Comparison of ENCODE assay signal across 15 cellular contexts in the genomic region with DNA sequence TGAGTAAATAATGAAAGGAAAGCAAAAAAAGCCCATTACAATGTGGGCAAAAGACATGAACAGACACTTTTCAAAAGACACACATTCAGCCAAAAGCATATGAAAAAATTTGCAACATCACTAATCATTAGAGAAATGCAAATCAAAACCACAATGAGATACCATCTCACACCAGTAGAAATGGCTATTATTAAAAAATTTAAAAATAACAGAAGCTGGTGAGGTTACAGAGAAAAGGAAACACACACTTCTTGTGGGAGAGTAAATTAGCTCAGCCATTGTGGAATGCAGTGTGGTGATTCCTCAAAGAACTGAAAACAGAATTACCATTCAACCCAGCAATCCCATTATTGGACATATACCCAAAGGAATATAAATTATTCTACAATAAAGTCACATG.
"Had no signal": no experiment of that assay in that cellular context is flagged by ENCODE, and none has a peak within 500 bp of the region (broad histone marks: within the 10 kb centered on the region; RNA-seq: fewer than 3 reads in every experiment).

No MANE protein-coding gene starts in this region.

- H3K9me3 Mint-ChIP-seq: nephron progenitor cell had no signal

- H3K27ac ChIP-seq: colonic mucosa, foreskin keratinocyte, skin epidermis, stomach, thoracic aorta, transverse colon had no signal

- H3K4me3 Mint-ChIP-seq: naive thymus-derived CD4-positive, alpha-beta T cell; nephron progenitor cell had no signal

- H3K27me3 ChIP-seq: colonic mucosa, foreskin keratinocyte, stomach, transverse colon had no signal

- H3K27me3 Mint-ChIP-seq: naive thymus-derived CD4-positive, alpha-beta T cell had no signal

- H3K4me1 ChIP-seq: colonic mucosa, stomach, transverse colon had no signal

- H3K9me3 ChIP-seq: colonic mucosa, stomach, thoracic aorta, transverse colon had no signal

- DNase-seq: colonic mucosa; dermis blood vessel endothelial cell; erythroblast; foreskin keratinocyte; naive thymus-derived CD4-positive, alpha-beta T cell; nephron progenitor cell; posterior cingulate gyrus; stimulated activated CD4-positive, alpha-beta T cell treated with anti-CD3 and anti-CD28 coated beads, Interleukin-12 subunit alpha, Interleukin-12 subunit beta, amount 100 ng/mL, for 4 hours; stimulated activated naive CD4-positive, alpha-beta T cell; stomach; substantia nigra; transverse colon had no signal

- ATAC-seq: foreskin keratinocyte; naive thymus-derived CD4-positive, alpha-beta T cell; sciatic nerve had no signal

- H3K36me3 ChIP-seq: colonic mucosa, stomach, thoracic aorta, transverse colon had no signal

- H3K27ac Mint-ChIP-seq: naive thymus-derived CD4-positive, alpha-beta T cell; nephron progenitor cell had no signal

- H3K4me1 Mint-ChIP-seq: naive thymus-derived CD4-positive, alpha-beta T cell had no signal

- H3K36me3 Mint-ChIP-seq: naive thymus-derived CD4-positive, alpha-beta T cell had no signal

- H3K4me3 ChIP-seq: colonic mucosa, skin epidermis, stomach, thoracic aorta, transverse colon had no signal
